8 cellular contexts compared by ENCODE assay signal in the genomic region with DNA sequence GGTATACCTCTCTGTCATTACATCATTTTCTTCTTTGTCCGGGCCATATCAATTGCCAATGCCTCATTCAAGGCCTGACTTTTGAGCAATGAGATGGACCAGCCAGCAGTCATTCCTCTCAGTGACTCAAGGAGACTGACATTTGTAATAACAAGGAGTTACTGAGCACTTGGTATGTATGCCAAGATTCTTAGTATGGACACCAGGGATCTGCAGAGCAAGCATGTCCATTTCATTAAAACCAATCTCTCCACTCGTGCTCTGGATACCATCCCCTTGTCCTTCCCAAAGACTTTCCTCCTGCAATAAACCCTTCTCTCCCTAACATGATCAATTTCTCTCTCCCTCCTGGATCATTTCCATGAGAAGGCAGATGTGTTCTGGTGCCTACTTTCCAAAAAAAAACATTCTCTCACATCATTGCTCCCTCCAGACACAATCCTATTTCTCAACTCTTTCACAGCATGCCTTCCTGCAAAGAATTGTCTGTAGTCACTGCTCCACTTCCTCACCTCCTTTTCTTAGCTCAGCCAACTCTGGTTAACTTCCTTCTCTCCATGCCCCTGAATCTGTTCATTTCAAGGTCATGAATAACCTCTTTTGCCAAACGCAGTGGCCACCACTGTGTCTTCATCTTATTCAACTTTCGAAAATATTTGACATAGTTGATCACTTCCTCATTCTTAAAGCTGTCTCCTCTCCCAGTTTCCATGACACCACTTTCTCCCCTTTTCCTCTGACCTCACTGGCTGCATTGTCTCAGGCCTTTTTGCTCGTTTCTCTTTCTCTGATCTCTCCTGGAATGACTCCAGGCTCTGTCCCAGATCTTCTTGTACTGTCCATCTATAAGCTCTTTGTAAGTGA.
DNase-seq lines count a peak whose midpoint lies in the region; ATAC-seq and TF ChIP-seq lines count a peak whose summit lies in the region.

No MANE protein-coding gene starts in this region.

- DNase-seq in EH (ENCODE audit: low read depth) (peak; percentile 93), adrenal gland (peak; percentile 31 to 82 (median 63)), right lobe of liver (no peak), HuH-7 (ENCODE audit: low spot score) (no peak), HUDEP-2 (lab: John Stamatoyannopoulos, UW; ENCODE audit: unreplicated experiment in 76 of 76) (no peak), COLO668 (lab: John Stamatoyannopoulos, UW; ENCODE audit: unreplicated experiment) (no peak)
- DNase-seq in activated CD8-positive, alpha-beta memory T cell treated with anti-CD3 and anti-CD28 coated beads, Interleukin-2, amount 50 U/mL, for 48 hours = no peak

- H3K4me3 ChIP-seq in adrenal gland (no peak overlapping the region), right lobe of liver (no peak overlapping the region)

- TF ChIP-seq CTCF in adrenal gland (IDR thresholded peaks at IDR 0.05) (no peak), right lobe of liver (IDR thresholded peaks at IDR 0.05) (no peak)

- TF ChIP-seq POLR2A in adrenal gland (IDR thresholded peaks at IDR 0.05) (no peak), right lobe of liver (IDR thresholded peaks at IDR 0.05) (no peak)

- H3K9me3 ChIP-seq in adrenal gland (replicated peaks in 1 of 3) (no peaks in the 10 kb centered on the region), right lobe of liver (no peaks in the 10 kb centered on the region)

- 25 to 31% (median 31%) methylated on average over 5 of the region's 5 CpGs for WGBS in adrenal gland, 4 donors
- 46% methylated on average over 5 of the region's 5 CpGs for WGBS in right lobe of liver (ENCODE audit: insufficient coverage, low coverage, low lambda C conversion rate, missing lambda C conversion rate)

- ATAC-seq in HG02938 (IDR thresholded peaks at IDR 0.05; ENCODE audit: unreplicated experiment) = peak; percentile 76
- peak; percentile 37 to 46 (median 43) for ATAC-seq in right lobe of liver

- H3K4me1 ChIP-seq in adrenal gland (replicated peaks in 1 of 2) = peaks cover 10 to 24% of the 10 kb centered on the region in 2 donors
- peaks cover 0 to 48% (median 12%) of the 10 kb centered on the region in 4 donors for H3K4me1 ChIP-seq in right lobe of liver

- no peaks in the 10 kb centered on the region for H3K36me3 ChIP-seq in adrenal gland (replicated peaks in 1 of 2)
- H3K36me3 ChIP-seq in right lobe of liver = no peaks in the 10 kb centered on the region

- intact Hi-C loops in adrenal gland (cut with DNase I) (no loop called here), right lobe of liver (cut with DNase I) (no loop called here)

- H3K27me3 ChIP-seq in adrenal gland (no peaks in the 10 kb centered on the region), right lobe of liver (no peaks in the 10 kb centered on the region)

- peak overlapping the region in 4 of 5 donors; percentile 46 to 89 (median 70) for H3K27ac ChIP-seq in adrenal gland
- H3K27ac ChIP-seq in right lobe of liver = peak overlapping the region; percentile 41 to 75 (median 44)

Comparison
In these comparisons a context has a peak if more than half of its experiments do, and no peak if none do; other contexts are left out.
1. DNase-seq: peak in EH (single experiment) and adrenal gland (7 of 7); none in right lobe of liver (0 of 3), HuH-7 (single experiment), activated CD8-positive, alpha-beta memory T cell treated with anti-CD3 and anti-CD28 coated beads, Interleukin-2, amount 50 U/mL, for 48 hours (single experiment), HUDEP-2 (0 of 76) and COLO668 (single experiment).